8 cellular contexts compared by ENCODE assay signal in genomic region chr1:23167353-23168078, GRCh38. TPM values are rescaled to one million over a fixed set of nuclear protein-coding genes. Genes with fewer than 3 reads are reported as not detected.
A peak's percentile ranks its signal among the peaks of the same experiment; 100 is the strongest.
DNase-seq lines count a peak whose midpoint lies in the region; TF ChIP-seq lines count a peak whose summit lies in the region.

No MANE protein-coding gene starts in this region.

- peak overlapping the region; percentile 88 for H3K27ac ChIP-seq in HUES48 (ENCODE audit: low read depth, low read length)

- no peaks in the 10 kb centered on the region for H3K9me3 ChIP-seq in HUES48 (ENCODE audit: control insufficient read depth, insufficient read depth, low read length)

- peaks cover 14% of the 10 kb centered on the region for H3K4me1 ChIP-seq in HUES48 (ENCODE audit: control insufficient read depth, insufficient read depth, low read length)

- H3K36me3 ChIP-seq in HUES48 (ENCODE audit: control insufficient read depth, insufficient read depth, low read length) (no peaks in the 10 kb centered on the region), kidney epithelial cell (ENCODE audit: control insufficient read depth, insufficient read depth, low read length) (no peaks in the 10 kb centered on the region)

- no peak for TF ChIP-seq CTCF in WI38 (IDR thresholded peaks at IDR 0.05; ENCODE audit: low read depth, low read length)
- no peak for TF ChIP-seq CTCF in kidney epithelial cell (IDR thresholded peaks at IDR 0.05; ENCODE audit: insufficient read depth, low read length, poor library complexity, severe bottlenecking)

- H3K4me3 ChIP-seq in HUES48 (ENCODE audit: low read depth, low read length) (peak overlapping the region; percentile 71), WI38 (ENCODE audit: low read depth, low read length) (peak overlapping the region; percentile 90), kidney epithelial cell (ENCODE audit: low read depth, low read length) (peak overlapping the region; percentile 91)

- H3K27me3 ChIP-seq in HUES48 (ENCODE audit: control insufficient read depth, insufficient read depth, low read length) (no peaks in the 10 kb centered on the region), kidney epithelial cell (ENCODE audit: control insufficient read depth, insufficient read depth, low read length) (no peaks in the 10 kb centered on the region)

- DNase-seq in EL (peak; percentile 70), cerebellar cortex (ENCODE audit: low spot score) (peak; percentile 41), kidney epithelial cell (ENCODE audit: low read depth) (no peak), foreskin melanocyte (no peak), cortex of kidney (lab: John Stamatoyannopoulos, UW) (no peak)
- DNase-seq in stimulated activated CD4-positive, alpha-beta T cell treated with anti-CD3 and anti-CD28 coated beads, Interleukin-2, amount 100 ng/mL, for 24 hours = peak; percentile 35 to 50

- H3K9ac ChIP-seq in HUES48 (ENCODE audit: low read depth, low read length) = peak overlapping the region; percentile 34

RNA-seq across cellular contexts. Expression of gene LUZP1, which starts 1.1 kb away (rescaled TPM):
- total RNA-seq in kidney epithelial cell = 27.1 and 32.4 TPM in 2 replicates

RNA-seq across cellular contexts. Expression of gene HTR1D, which starts 49.8 kb away (rescaled TPM):
- total RNA-seq in kidney epithelial cell = 1.6 and 2.0 TPM in 2 replicates

Comparison
In these comparisons a context has a peak if more than half of its experiments do, and no peak if none do; other contexts are left out.
1. DNase-seq: peak in EL (single experiment), cerebellar cortex (single experiment) and stimulated activated CD4-positive, alpha-beta T cell treated with anti-CD3 and anti-CD28 coated beads, Interleukin-2, amount 100 ng/mL, for 24 hours (2 of 2); none in kidney epithelial cell (single experiment), foreskin melanocyte (single experiment) and cortex of kidney (single experiment).
2. Peak in every context shown above with its lines, with median percentiles within 50 percentile points of each other: H3K4me3 ChIP-seq.